In genomic region chr4:158208931-158209640, GRCh38 we compare ENCODE assay signal across 8 cellular contexts. TPM values are rescaled to one million over a fixed set of nuclear protein-coding genes. Genes with fewer than 3 reads are reported as not detected.
A peak's percentile ranks its signal among the peaks of the same experiment; 100 is the strongest.
DNase-seq lines count a peak whose midpoint lies in the region; ATAC-seq and TF ChIP-seq lines count a peak whose summit lies in the region.

No MANE protein-coding gene starts in this region.

- no peaks in the 10 kb centered on the region for H3K4me1 ChIP-seq in SJCRH30

- H3K4me1 Mint-ChIP-seq in immature natural killer cell, result peaks cover 17 to 26% of the 10 kb centered on the region in 2 donors

- H3K4me3 ChIP-seq in NB4 (ENCODE audit: low read depth, low read length) (no peak overlapping the region), SJCRH30 (no peak overlapping the region)

- H3K9me3 Mint-ChIP-seq in immature natural killer cell, result peaks cover 0 to 11% (median 3%) of the 10 kb centered on the region in 6 donors

- no peaks in the 10 kb centered on the region for H3K36me3 Mint-ChIP-seq in immature natural killer cell

- H3K9me3 ChIP-seq in SJCRH30 (replicated peaks), result no peaks in the 10 kb centered on the region

- peaks cover 0 to 4% (median 2%) of the 10 kb centered on the region in 3 donors for H3K27me3 Mint-ChIP-seq in immature natural killer cell (ENCODE audit: low read depth in 3 of 3)

- peak overlapping the region in 1 of 6 donors; percentile 4 for H3K27ac Mint-ChIP-seq in immature natural killer cell

- ATAC-seq in GM21576 (IDR thresholded peaks at IDR 0.05; ENCODE audit: unreplicated experiment), result peak; percentile 80

- no peaks in the 10 kb centered on the region for H3K36me3 ChIP-seq in SJCRH30

- DNase-seq in AML-193 (lab: John Stamatoyannopoulos, UW), result peak; percentile 72 to 77
- DNase-seq in NB4 (ENCODE audit: low read depth), result peak; percentile 68
- no peak for DNase-seq in immature natural killer cell
- no peak for DNase-seq in SHP77 treated with DMSO at 0.1 percent for 48 hours (lab: John Stamatoyannopoulos, UW)
- no peak for DNase-seq in SJCRH30
- DNase-seq in HuH-7.5 (ENCODE audit: low spot score), result no peak
- no peak for DNase-seq in COLO829 (ENCODE audit: low spot score)

- H3K27ac ChIP-seq in SJCRH30, result no peak overlapping the region

- peak overlapping the region in 3 of 5 donors; percentile 7 to 39 (median 7) for H3K4me3 Mint-ChIP-seq in immature natural killer cell

- no peak for TF ChIP-seq CTCF in NB4 (IDR thresholded peaks at IDR 0.05; ENCODE audit: low read depth, low read length)

- H3K27me3 ChIP-seq in SJCRH30, result no peaks in the 10 kb centered on the region

- no peak for TF ChIP-seq POLR2A in NB4 (IDR thresholded peaks at IDR 0.05; ENCODE audit: extremely low read depth, insufficient read length)

RNA-seq across cellular contexts. Expression of gene TMEM144, which starts 1.2 kb away (rescaled TPM):
- under 1 TPM in 2 of 3 donors, not detected in 1; 0.36 TPM for polyA plus RNA-seq in immature natural killer cell
- total RNA-seq in SJCRH30 (2014; rRNA removed; shearing (Covaris generic)), result 0.20 and 0.22 TPM in 2 replicates

RNA-seq across cellular contexts. Expression of gene GASK1B, which starts 36.3 kb away (rescaled TPM):
- under 1 TPM in 2 of 3 donors, not detected in 1; 0.36 to 0.54 TPM for polyA plus RNA-seq in immature natural killer cell
- 5.5 and 6.5 TPM in 2 replicates for total RNA-seq in SJCRH30 (2014; rRNA removed; shearing (Covaris generic))

Comparison
In these comparisons a context has a peak if more than half of its experiments do, and no peak if none do; other contexts are left out.
1. DNase-seq: peak in AML-193 (2 of 2) and NB4 (single experiment); none in immature natural killer cell (0 of 3), SHP77 treated with DMSO at 0.1 percent for 48 hours (single experiment), SJCRH30 (0 of 2), HuH-7.5 (single experiment) and COLO829 (single experiment).